ENCODE assay signal across 12 cellular contexts in genomic region chr6:143675946-143676345, GRCh38. TPM values are rescaled to one million over a fixed set of nuclear protein-coding genes. Genes with fewer than 3 reads are reported as not detected.
DNase-seq lines count a peak whose midpoint lies in the region; ATAC-seq and TF ChIP-seq lines count a peak whose summit lies in the region.
"Had no signal": no experiment of that assay in that cellular context is flagged by ENCODE, and none has a peak within 500 bp of the region (broad histone marks: within the 10 kb centered on the region; RNA-seq: fewer than 3 reads in every experiment).

No MANE protein-coding gene starts in this region.

- H3K27ac ChIP-seq in heart right ventricle (peak overlapping the region in 7 of 10 donors; percentile 8 to 99 (median 38)), right cardiac atrium (ENCODE audit: low read length) (no peak overlapping the region), mesenchymal stem cell (ENCODE audit: low read length, poor library complexity, severe bottlenecking) (peak overlapping the region; percentile 17)

- no peak overlapping the region for H3K14ac ChIP-seq in mesenchymal stem cell (ENCODE audit: low read length in 2 of 2)

- TF ChIP-seq CTCF in heart right ventricle (IDR thresholded peaks at IDR 0.05) (no peak), choroid plexus epithelial cell (conservative IDR thresholded peaks at IDR 0.05; ENCODE audit: low read depth, low read length) (no peak)

- H2BK5ac ChIP-seq in mesenchymal stem cell (ENCODE audit: low read depth, low read length, poor library complexity, severe bottlenecking): no peak overlapping the region

- H2BK12ac ChIP-seq in mesenchymal stem cell (ENCODE audit: low read length in 2 of 2): no peak overlapping the region

- H3K23ac ChIP-seq in mesenchymal stem cell (ENCODE audit: low read length in 2 of 2): no peak overlapping the region

- no peak overlapping the region for H3K9ac ChIP-seq in mesenchymal stem cell (ENCODE audit: low read length)

- peaks cover 2% of the 10 kb centered on the region for H3K79me1 ChIP-seq in mesenchymal stem cell (replicated peaks; ENCODE audit: low read length, poor library complexity, severe bottlenecking)

- H3K36me3 ChIP-seq in heart right ventricle: no peaks in the 10 kb centered on the region
- H3K36me3 ChIP-seq in mesenchymal stem cell (ENCODE audit: control insufficient read depth in 1 of 2, insufficient read depth in 2 of 2, low read depth in 1 of 2, low read length in 2 of 2): no peaks in the 10 kb centered on the region

- H3K4ac ChIP-seq in mesenchymal stem cell (ENCODE audit: low read depth in 1 of 2, low read length in 2 of 2): no peak overlapping the region

- intact Hi-C loops in heart right ventricle (cut with DNase I): loop anchor here in 5 of 10 donors (2.0 to 5.0 kb wide), 7 partner anchors 56 to 167 kb away; partner anchors contain the start of gene LTV1 (in 3 of the 5)
- intact Hi-C loops in right cardiac atrium (cut with DNase I): loop anchor here in 2 of 4 donors (5.0 to 10.0 kb wide), 4 partner anchors 69 to 169 kb away; partner anchors contain the start of gene LTV1 (in 2 of the 2)

- no peak overlapping the region for H3K4me2 ChIP-seq in mesenchymal stem cell (ENCODE audit: low read length, poor library complexity, severe bottlenecking)

- H3K27me3 ChIP-seq in heart right ventricle (no peaks in the 10 kb centered on the region), right cardiac atrium (ENCODE audit: control insufficient read depth, insufficient read depth) (no peaks in the 10 kb centered on the region), mesenchymal stem cell (ENCODE audit: control insufficient read depth in 1 of 2, insufficient read depth in 1 of 2, low read length in 2 of 2) (no peaks in the 10 kb centered on the region)

- ATAC-seq in heart right ventricle (no peak), right cardiac atrium (no peak), HG03095 (IDR thresholded peaks at IDR 0.05; ENCODE audit: unreplicated experiment) (no peak)
- ATAC-seq: activated CD4-positive, CD25-positive, alpha-beta regulatory T cell treated with anti-CD3 and anti-CD28 coated beads, Interleukin-2, amount 50 U/mL, for 24 hours; activated T-cell treated with anti-CD3 and anti-CD28 coated beads, Interleukin-2, amount 50 U/mL, for 4 hours had no signal

- H4K91ac ChIP-seq in mesenchymal stem cell (ENCODE audit: low read length): no peak overlapping the region

- H3K4me1 ChIP-seq in heart right ventricle: peaks cover 0 to 60% (median 44%) of the 10 kb centered on the region in 9 donors
- H3K4me1 ChIP-seq in right cardiac atrium (ENCODE audit: control insufficient read depth, insufficient read depth, low read length): peaks cover 4% of the 10 kb centered on the region
- H3K4me1 ChIP-seq in mesenchymal stem cell (ENCODE audit: control insufficient read depth, insufficient read depth, low read depth, low read length): peaks cover 4% of the 10 kb centered on the region

- H3K4me3 ChIP-seq in heart right ventricle: no peak overlapping the region
- no peak overlapping the region for H3K4me3 ChIP-seq in right cardiac atrium (ENCODE audit: low read length)
- H3K4me3 ChIP-seq in choroid plexus epithelial cell (ENCODE audit: low read depth, low read length): no peak overlapping the region
- H3K4me3 ChIP-seq in mesenchymal stem cell (ENCODE audit: insufficient read depth in 1 of 2, low read depth in 1 of 2, low read length in 2 of 2): no peak overlapping the region

- no peak overlapping the region for H2AFZ ChIP-seq in mesenchymal stem cell (ENCODE audit: low read depth, low read length)

- WGBS in heart right ventricle, 2 donors: 40 to 50% methylated on average over 1 of the region's 1 CpG
- 39% methylated on average over 1 of the region's 1 CpG for WGBS in right cardiac atrium
- WGBS in mesenchymal stem cell: no CpG with 5 or more reads among the region's 1 CpG

- no peak overlapping the region for H3K18ac ChIP-seq in mesenchymal stem cell (ENCODE audit: low read depth in 1 of 2, low read length in 2 of 2)

- DNase-seq in heart right ventricle (no peak), right cardiac atrium (no peak), choroid plexus epithelial cell (ENCODE audit: low read depth) (peak; percentile 71), mesenchymal stem cell (peak; percentile 46), NCI-H1105 treated with DMSO at 0.1 percent for 48 hours (lab: John Stamatoyannopoulos, UW) (no peak), COLO829 (ENCODE audit: low spot score) (no peak), epidermal melanocyte (ENCODE audit: insufficient read length, low spot score) (no peak)
- DNase-seq: activated T-cell treated with anti-CD3 and anti-CD28 coated beads, Interleukin-2, amount 50 U/mL, for 4 hours; central memory CD4-positive, alpha-beta T cell; substantia nigra had no signal

- H2BK120ac ChIP-seq in mesenchymal stem cell (ENCODE audit: low read depth, low read length): no peak overlapping the region

- H4K8ac ChIP-seq in mesenchymal stem cell (ENCODE audit: low read length): no peak overlapping the region

- no peak overlapping the region for H2AK5ac ChIP-seq in mesenchymal stem cell (ENCODE audit: low read length, severe bottlenecking)

- H3K9me3 ChIP-seq in heart right ventricle (no peaks in the 10 kb centered on the region), right cardiac atrium (ENCODE audit: control insufficient read depth, low read length) (no peaks in the 10 kb centered on the region), mesenchymal stem cell (ENCODE audit: control insufficient read depth, low read length) (no peaks in the 10 kb centered on the region)

- no peak overlapping the region for H2BK15ac ChIP-seq in mesenchymal stem cell (ENCODE audit: low read depth, poor library complexity, severe bottlenecking)

RNA-seq across cellular contexts. Expression of gene PHACTR2, which starts 1.8 kb away (rescaled TPM):
- 10 to 100 TPM; 50.9 to 96.3 (median 72.6) TPM for total RNA-seq in heart right ventricle
- 10 to 100 TPM in 1 of 2 donors, 1 to 10 TPM in 1; 6.5 to 10.4 TPM for polyA plus RNA-seq in heart right ventricle
- total RNA-seq in right cardiac atrium: 10 to 100 TPM; 47.3 to 75.7 (median 59.9) TPM
- 10.7 TPM for polyA plus RNA-seq in right cardiac atrium
- polyA plus RNA-seq in mesenchymal stem cell (2013, experiment 1 of 2): 41.5 TPM
- 38.1 TPM for polyA plus RNA-seq in mesenchymal stem cell (2013, experiment 2 of 2)

Comparison
In these comparisons a context has a peak if more than half of its experiments do, and no peak if none do; other contexts are left out.
1. DNase-seq: peak in choroid plexus epithelial cell (single experiment) and mesenchymal stem cell (single experiment); none in heart right ventricle (0 of 2), right cardiac atrium (0 of 3), NCI-H1105 treated with DMSO at 0.1 percent for 48 hours (single experiment), COLO829 (single experiment) and epidermal melanocyte (single experiment).